ENCODE assay signal across 31 cellular contexts in the genomic region with DNA sequence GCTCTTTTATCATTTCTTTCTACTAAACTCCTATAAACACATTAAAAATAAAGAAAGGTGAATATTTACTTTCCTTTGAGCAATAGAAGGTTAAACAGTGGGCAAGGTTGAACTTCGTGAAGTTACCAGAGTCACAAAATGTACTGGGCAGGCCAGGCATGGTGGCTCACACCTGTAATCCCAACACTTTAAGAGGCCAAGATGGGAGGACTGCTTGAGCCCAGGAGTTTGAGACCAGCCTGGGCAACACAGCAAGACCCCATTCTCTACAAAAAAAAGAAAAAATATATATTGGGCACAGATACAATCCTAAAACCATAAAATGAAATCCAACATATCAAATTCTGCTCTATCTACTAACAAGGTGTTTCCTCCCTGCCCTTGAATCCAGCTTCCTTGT.
DNase-seq lines count a peak whose midpoint lies in the region; ATAC-seq and TF ChIP-seq lines count a peak whose summit lies in the region.
"Had no signal": no experiment of that assay in that cellular context is flagged by ENCODE, and none has a peak within 500 bp of the region (broad histone marks: within the 10 kb centered on the region; RNA-seq: fewer than 3 reads in every experiment).

No MANE protein-coding gene starts in this region.

- H3K36me3 ChIP-seq in CD8-positive, alpha-beta T cell (ENCODE audit: insufficient read depth, low read length) = peaks cover 22% of the 10 kb centered on the region
- peaks cover 0 to 85% of the 10 kb centered on the region in 2 donors for H3K36me3 ChIP-seq in gastrocnemius medialis
- H3K36me3 ChIP-seq in right atrium auricular region = peaks cover 70% of the 10 kb centered on the region

- intact Hi-C loops in CD8-positive, alpha-beta T cell (cut with DNase I, micrococcal nuclease) = no loop called here
- intact Hi-C loops in gastrocnemius medialis (cut with DNase I; ENCODE audit: low total_unique reads) = no loop called here
- intact Hi-C loops in left cardiac atrium (cut with DNase I) = no loop called here

- peaks cover 13% of the 10 kb centered on the region for H3K4me1 ChIP-seq in CD8-positive, alpha-beta T cell (ENCODE audit: insufficient read depth, low read length)
- H3K4me1 ChIP-seq in gastrocnemius medialis (peaks cover 16 to 22% of the 10 kb centered on the region in 2 donors), right atrium auricular region (no peaks in the 10 kb centered on the region)
- H3K4me1 ChIP-seq: ascending aorta, Caco-2, esophagus muscularis mucosa, foreskin keratinocyte, heart right ventricle, lower lobe of right lung, pancreas, Peyer's patch, tibial nerve had no signal

- H3K4me3 ChIP-seq in CD8-positive, alpha-beta T cell (ENCODE audit: low read depth, low read length) = no peak overlapping the region
- H3K4me3 ChIP-seq in gastrocnemius medialis (no peak overlapping the region), right atrium auricular region (no peak overlapping the region)
- H3K4me3 ChIP-seq: ascending aorta, esophagus muscularis mucosa, heart right ventricle, lower lobe of right lung, mucosa of descending colon, pancreas, Peyer's patch, smooth muscle cell, tibial nerve had no signal

- no peaks in the 10 kb centered on the region for H3K27me3 Mint-ChIP-seq in activated CD8-positive, alpha-beta memory T cell treated with anti-CD3 and anti-CD28 coated beads, Interleukin-2, amount 10 ng/mL, durations not matched to agents 7 days and 5 days
- H3K27me3 Mint-ChIP-seq in CD8-positive, alpha-beta T cell (ENCODE audit: low read depth) = no peaks in the 10 kb centered on the region
- no peaks in the 10 kb centered on the region for H3K27me3 Mint-ChIP-seq in activated T-helper 17 cell treated with anti-CD3 and anti-CD28 coated beads, Interleukin-2, amount 50 U/mL, for 72 hours
- H3K27me3 Mint-ChIP-seq: B cell had no signal

- peaks cover 20% of the 10 kb centered on the region for H3K4me1 Mint-ChIP-seq in activated CD8-positive, alpha-beta memory T cell treated with anti-CD3 and anti-CD28 coated beads, Interleukin-2, amount 10 ng/mL, durations not matched to agents 7 days and 5 days
- peaks cover 21% of the 10 kb centered on the region for H3K4me1 Mint-ChIP-seq in CD8-positive, alpha-beta T cell (ENCODE audit: low read depth)
- H3K4me1 Mint-ChIP-seq in activated T-helper 17 cell treated with anti-CD3 and anti-CD28 coated beads, Interleukin-2, amount 50 U/mL, for 72 hours = peaks cover 23% of the 10 kb centered on the region
- H3K4me1 Mint-ChIP-seq: B cell had no signal

- H3K27ac Mint-ChIP-seq in activated CD8-positive, alpha-beta memory T cell treated with anti-CD3 and anti-CD28 coated beads, Interleukin-2, amount 10 ng/mL, durations not matched to agents 7 days and 5 days = peak overlapping the region; percentile 61
- H3K27ac Mint-ChIP-seq in CD8-positive, alpha-beta T cell = peak overlapping the region; percentile 80
- H3K27ac Mint-ChIP-seq in activated T-helper 17 cell treated with anti-CD3 and anti-CD28 coated beads, Interleukin-2, amount 50 U/mL, for 72 hours = peak overlapping the region; percentile 44
- H3K27ac Mint-ChIP-seq: B cell had no signal

- in situ Hi-C loops in gastrocnemius medialis (cut with MboI; ENCODE audit: low sequenced_read_pairs in 4 of 4) = no loop called here

- H3K27ac ChIP-seq in CD8-positive, alpha-beta T cell (ENCODE audit: low read depth, low read length) = no peak overlapping the region
- peak overlapping the region in 3 of 4 donors; percentile 10 to 63 (median 15) for H3K27ac ChIP-seq in gastrocnemius medialis
- no peak overlapping the region for H3K27ac ChIP-seq in right atrium auricular region
- H3K27ac ChIP-seq: ascending aorta, esophagus muscularis mucosa, foreskin keratinocyte, heart right ventricle, lower lobe of right lung, pancreas had no signal

- no peaks in the 10 kb centered on the region for H3K27me3 ChIP-seq in CD8-positive, alpha-beta T cell (ENCODE audit: insufficient read depth, low read length)
- no peaks in the 10 kb centered on the region for H3K27me3 ChIP-seq in gastrocnemius medialis
- no peaks in the 10 kb centered on the region for H3K27me3 ChIP-seq in right atrium auricular region
- H3K27me3 ChIP-seq: ascending aorta, esophagus muscularis mucosa, foreskin keratinocyte, heart right ventricle, pancreas, Peyer's patch, tibial nerve had no signal

- DNase-seq in activated CD8-positive, alpha-beta memory T cell treated with anti-CD3 and anti-CD28 coated beads, Interleukin-2, amount 10 ng/mL, durations not matched to agents 7 days and 5 days = no peak
- no peak for DNase-seq in activated CD8-positive, alpha-beta memory T cell treated with anti-CD3 and anti-CD28 coated beads, Interleukin-2, amount 50 U/mL, for 48 hours
- DNase-seq in CD8-positive, alpha-beta T cell = no peak
- DNase-seq in gastrocnemius medialis (no peak), left cardiac atrium (no peak), right atrium auricular region (ENCODE audit: low spot score) (no peak)
- DNase-seq: activated CD4-positive, CD25-positive, alpha-beta regulatory T cell treated with anti-CD3 and anti-CD28 coated beads, Interleukin-2, amount 50 U/mL, for 72 hours; activated gamma-delta T cell; Caco-2; cortex of kidney; DMS79; foreskin keratinocyte; GDM1; heart right ventricle; lower lobe of right lung; mucosa of descending colon; NCI-H1417; NCI-H2029 treated with DMSO at 0.1 percent for 48 hours; NCI-H2227 treated with DMSO at 0.1 percent for 48 hours; NCI-H748 treated with DMSO at 0.1 percent for 48 hours; pancreas; Peyer's patch; retina; SHP77 treated with DMSO at 0.1 percent for 48 hours; stimulated activated CD4-positive, alpha-beta T cell treated with anti-CD3 and anti-CD28 coated beads, Interleukin-2, amount 100 ng/mL, for 24 hours had no signal

- peaks cover 14% of the 10 kb centered on the region for H3K36me3 Mint-ChIP-seq in activated CD8-positive, alpha-beta memory T cell treated with anti-CD3 and anti-CD28 coated beads, Interleukin-2, amount 10 ng/mL, durations not matched to agents 7 days and 5 days
- H3K36me3 Mint-ChIP-seq in CD8-positive, alpha-beta T cell = peaks cover 45% of the 10 kb centered on the region
- peaks cover 73% of the 10 kb centered on the region for H3K36me3 Mint-ChIP-seq in activated T-helper 17 cell treated with anti-CD3 and anti-CD28 coated beads, Interleukin-2, amount 50 U/mL, for 72 hours (ENCODE audit: low read depth)

- no peak overlapping the region for H3K4me3 Mint-ChIP-seq in activated CD8-positive, alpha-beta memory T cell treated with anti-CD3 and anti-CD28 coated beads, Interleukin-2, amount 10 ng/mL, durations not matched to agents 7 days and 5 days
- no peak overlapping the region for H3K4me3 Mint-ChIP-seq in CD8-positive, alpha-beta T cell
- H3K4me3 Mint-ChIP-seq in activated T-helper 17 cell treated with anti-CD3 and anti-CD28 coated beads, Interleukin-2, amount 50 U/mL, for 72 hours = no peak overlapping the region
- H3K4me3 Mint-ChIP-seq: B cell had no signal

- POLR2A ChIA-PET in CD8-positive, alpha-beta T cell (lab: Charles Lee) = no interaction called here

- no peak for TF ChIP-seq CTCF in CD8-positive, alpha-beta T cell (IDR thresholded peaks at IDR 0.05)
- TF ChIP-seq CTCF in gastrocnemius medialis (IDR thresholded peaks at IDR 0.05 in 4 of 5, conservative IDR thresholded peaks at IDR 0.05 in 1 of 5) = no peak
- TF ChIP-seq CTCF in right atrium auricular region (IDR thresholded peaks at IDR 0.05) = no peak

- H3K9me3 ChIP-seq in CD8-positive, alpha-beta T cell (ENCODE audit: low read length) = no peaks in the 10 kb centered on the region
- H3K9me3 ChIP-seq in gastrocnemius medialis = no peaks in the 10 kb centered on the region
- no peaks in the 10 kb centered on the region for H3K9me3 ChIP-seq in right atrium auricular region
- H3K9me3 ChIP-seq: ascending aorta, Caco-2, esophagus muscularis mucosa, heart right ventricle, lower lobe of right lung, mucosa of descending colon, pancreas, Peyer's patch, tibial nerve had no signal

- ATAC-seq in activated CD8-positive, alpha-beta memory T cell treated with anti-CD3 and anti-CD28 coated beads, Interleukin-2, amount 10 ng/mL, durations not matched to agents 7 days and 5 days = no peak
- no peak for ATAC-seq in CD8-positive, alpha-beta T cell
- no peak for ATAC-seq in activated T-helper 17 cell treated with anti-CD3 and anti-CD28 coated beads, Interleukin-2, amount 50 U/mL, for 72 hours (replicated peaks)
- no peak for ATAC-seq in gastrocnemius medialis
- no peak for ATAC-seq in left cardiac atrium
- ATAC-seq: foreskin keratinocyte, heart right ventricle, mucosa of descending colon, pancreas had no signal

- CTCF ChIA-PET in activated CD8-positive, alpha-beta memory T cell treated with anti-CD3 and anti-CD28 coated beads, Interleukin-2, amount 10 ng/mL, durations not matched to agents 7 days and 5 days (lab: Charles Lee) = interaction anchor here (1.5 to 1.6 kb wide), 2 partner anchors 9 to 28 kb away, joined by 5 to 9 read pairs; no protein-coding TSS in a partner anchor
- CTCF ChIA-PET in CD8-positive, alpha-beta T cell (lab: Charles Lee) = interaction anchor here (0.8 to 1.2 kb wide), 2 partner anchors 28 to 73 kb away, joined by 3 read pairs; no protein-coding TSS in a partner anchor

- H3K9me3 Mint-ChIP-seq in activated CD8-positive, alpha-beta memory T cell treated with anti-CD3 and anti-CD28 coated beads, Interleukin-2, amount 10 ng/mL, durations not matched to agents 7 days and 5 days (ENCODE audit: low read depth) = no peaks in the 10 kb centered on the region
- no peaks in the 10 kb centered on the region for H3K9me3 Mint-ChIP-seq in CD8-positive, alpha-beta T cell
- no peaks in the 10 kb centered on the region for H3K9me3 Mint-ChIP-seq in activated T-helper 17 cell treated with anti-CD3 and anti-CD28 coated beads, Interleukin-2, amount 50 U/mL, for 72 hours

- no peak for TF ChIP-seq POLR2A in gastrocnemius medialis (IDR thresholded peaks at IDR 0.05)

Comparison
In these comparisons a context has a peak if more than half of its experiments do, and no peak if none do; other contexts are left out.
1. H3K27ac ChIP-seq: peak in gastrocnemius medialis (3 of 4); none in CD8-positive, alpha-beta T cell (single experiment) and right atrium auricular region (0 of 2).
2. Peak in every context shown above with its lines, with median percentiles within 50 percentile points of each other: H3K27ac Mint-ChIP-seq.